Comparison of ENCODE assay signal across 15 cellular contexts in genomic region chr5:142926549-142926948, GRCh38.
DNase-seq lines count a peak whose midpoint lies in the region; ATAC-seq, FAIRE-seq and TF ChIP-seq lines count a peak whose summit lies in the region.
"Had no signal": no experiment of that assay in that cellular context is flagged by ENCODE, and none has a peak within 500 bp of the region (broad histone marks: within the 10 kb centered on the region; RNA-seq: fewer than 3 reads in every experiment).

No MANE protein-coding gene starts in this region.

- 72% methylated on average over 4 of the region's 4 CpGs for WGBS in right cardiac atrium

- H3K9ac ChIP-seq in MM.1S (ENCODE audit: low read length), result no peak overlapping the region
- no peak overlapping the region for H3K9ac ChIP-seq in skeletal muscle tissue (ENCODE audit: low read depth in 1 of 3, low read length in 3 of 3)

- H3K79me2 ChIP-seq in MM.1S (ENCODE audit: low read length), result no peaks in the 10 kb centered on the region

- DNase-seq in MM.1S, result peak; percentile 27
- DNase-seq in NCI-H69 (lab: John Stamatoyannopoulos, UW), result peak; percentile 95
- no peak for DNase-seq in right cardiac atrium
- DNase-seq in GM12891 (ENCODE audit: insufficient read length, low spot score), result no peak
- DNase-seq: AML-193; colonic mucosa; Karpas-422; NCI-H1092; retina; stimulated activated naive B cell treated with anti-CD40 and anti-IgM and Interleukin-4, amounts not matched to agents 10 μg/mL and 1 μg/mL and 100 μg/mL, for 72 hours had no signal

- no peak overlapping the region for H2AFZ ChIP-seq in MM.1S (ENCODE audit: low read length)
- H2AFZ ChIP-seq: GM23338 had no signal

- ATAC-seq in right cardiac atrium (no peak), GM18861 (IDR thresholded peaks at IDR 0.05; ENCODE audit: unreplicated experiment) (no peak), GM19452 (IDR thresholded peaks at IDR 0.05; ENCODE audit: unreplicated experiment) (no peak)
- ATAC-seq: GM23338; stimulated activated naive B cell treated with anti-CD40 and anti-IgM and Interleukin-4, amounts not matched to agents 10 μg/mL and 1 μg/mL and 100 μg/mL, for 72 hours had no signal

- H3K27me3 ChIP-seq in MM.1S (replicated peaks; ENCODE audit: insufficient read depth, low read length) (no peaks in the 10 kb centered on the region), right cardiac atrium (ENCODE audit: control insufficient read depth, insufficient read depth) (no peaks in the 10 kb centered on the region), skeletal muscle tissue (ENCODE audit: control insufficient read depth in 3 of 3, insufficient read depth in 3 of 3, low read length in 3 of 3) (no peaks in the 10 kb centered on the region)
- H3K27me3 ChIP-seq: colonic mucosa had no signal

- H3K36me3 ChIP-seq in MM.1S (replicated peaks; ENCODE audit: insufficient read depth, low read length) (no peaks in the 10 kb centered on the region), skeletal muscle tissue (ENCODE audit: control insufficient read depth in 3 of 3, insufficient read depth in 3 of 3, low read length in 3 of 3) (no peaks in the 10 kb centered on the region)
- H3K36me3 ChIP-seq: colonic mucosa had no signal

- H3K9me2 ChIP-seq in MM.1S (replicated peaks; ENCODE audit: insufficient read depth, low read length), result no peaks in the 10 kb centered on the region

- TF ChIP-seq CTCF in MM.1S (IDR thresholded peaks at IDR 0.05; ENCODE audit: low read length), result no peak

- intact Hi-C loops in right cardiac atrium (cut with DNase I), result loop anchor here in 1 of 4 donors (5.0 kb wide), 1 partner anchor 476 kb away; the partner anchor contains the start of gene NR3C1

- TF ChIP-seq POLR2A in GM12891 (IDR thresholded peaks at IDR 0.05; ENCODE audit: low read depth, low read length), result no peak

- H4K20me1 ChIP-seq in MM.1S (ENCODE audit: insufficient read depth, low read length), result no peaks in the 10 kb centered on the region

- no peak overlapping the region for H3K4me3 ChIP-seq in MM.1S (ENCODE audit: low read length)
- H3K4me3 ChIP-seq in right cardiac atrium (ENCODE audit: low read length), result no peak overlapping the region
- no peak overlapping the region for H3K4me3 ChIP-seq in skeletal muscle tissue (ENCODE audit: low read length in 3 of 3)
- H3K4me3 ChIP-seq: colonic mucosa, GM23338 had no signal

- H3K9me3 ChIP-seq in MM.1S (replicated peaks; ENCODE audit: insufficient read depth, low read length) (no peaks in the 10 kb centered on the region), right cardiac atrium (ENCODE audit: control insufficient read depth, low read length) (no peaks in the 10 kb centered on the region), skeletal muscle tissue (ENCODE audit: control insufficient read depth in 3 of 3, low read length in 3 of 3) (no peaks in the 10 kb centered on the region)
- H3K9me3 ChIP-seq: colonic mucosa had no signal

- no peaks in the 10 kb centered on the region for H3F3A ChIP-seq in MM.1S (ENCODE audit: insufficient read depth, low read length)

- H3K27ac ChIP-seq in MM.1S (ENCODE audit: low read length), result no peak overlapping the region
- H3K27ac ChIP-seq in right cardiac atrium (ENCODE audit: low read length), result peak overlapping the region; percentile 62
- H3K27ac ChIP-seq in skeletal muscle tissue (ENCODE audit: low read depth, low read length), result peak overlapping the region; percentile 68

- no peak for FAIRE-seq in GM12891 (lab: Jason Lieb, UNC)
- FAIRE-seq: RCC 7860 had no signal

- H3K4me2 ChIP-seq in MM.1S (ENCODE audit: low read depth, low read length), result no peak overlapping the region
- H3K4me2 ChIP-seq: GM23338 had no signal

- H3K4me1 ChIP-seq in MM.1S (ENCODE audit: low read length) (peaks cover 17% of the 10 kb centered on the region), right cardiac atrium (ENCODE audit: control insufficient read depth, insufficient read depth, low read length) (peaks cover 10% of the 10 kb centered on the region), skeletal muscle tissue (ENCODE audit: control insufficient read depth in 3 of 3, insufficient read depth in 3 of 3, low read length in 3 of 3) (peaks cover 18 to 28% (median 24%) of the 10 kb centered on the region in 3 donors)
- H3K4me1 ChIP-seq: colonic mucosa had no signal

TF ChIP-seq in GM12891, 5 proteins besides CTCF, POLR2A, EP300 and RAD21:
- no peak for TF ChIP-seq TAF1 (IDR thresholded peaks at IDR 0.05; ENCODE audit: low read depth, low read length)

Comparison
In these comparisons a context has a peak if more than half of its experiments do, and no peak if none do; other contexts are left out.
1. DNase-seq: peak in MM.1S (single experiment) and NCI-H69 (single experiment); none in right cardiac atrium (0 of 3) and GM12891 (single experiment).